Comparison of ENCODE assay signal across 22 cellular contexts in genomic region chr11:108235192-108235591, GRCh38. TPM values are rescaled to one million over a fixed set of nuclear protein-coding genes. Genes with fewer than 3 reads are reported as not detected.
DNase-seq lines count a peak whose midpoint lies in the region; ATAC-seq and TF ChIP-seq lines count a peak whose summit lies in the region.
"Had no signal": no experiment of that assay in that cellular context is flagged by ENCODE, and none has a peak within 500 bp of the region (broad histone marks: within the 10 kb centered on the region; RNA-seq: fewer than 3 reads in every experiment).

No MANE protein-coding gene starts in this region.

- H3K27me3 ChIP-seq in neutrophil, result no peaks in the 10 kb centered on the region
- H3K27me3 ChIP-seq: BLaER1 treated with 17β-estradiol and CSF1 and Interleukin-3, amounts not matched to agents 10 nM and 100 nM; dorsolateral prefrontal cortex had no signal

- H3K4me1 Mint-ChIP-seq in activated T-cell treated with anti-CD3 and anti-CD28 coated beads, Interleukin-2, amount 50 U/mL, for 72 hours (ENCODE audit: low read depth), result peaks cover 74% of the 10 kb centered on the region
- peaks cover 77% of the 10 kb centered on the region for H3K4me1 Mint-ChIP-seq in activated T-cell treated with anti-CD3 and anti-CD28 coated beads, Interleukin-2, amount 50 U/mL, for 4 hours (ENCODE audit: low read depth)
- peaks cover 89% of the 10 kb centered on the region for H3K4me1 Mint-ChIP-seq in activated naive CD8-positive, alpha-beta T cell treated with anti-CD3 and anti-CD28 coated beads, Interleukin-2, amount 50 U/mL, for 24 hours
- H3K4me1 Mint-ChIP-seq: H9 had no signal

- H3K27ac Mint-ChIP-seq in activated T-cell treated with anti-CD3 and anti-CD28 coated beads, Interleukin-2, amount 50 U/mL, for 72 hours, result peak overlapping the region; percentile 95
- peak overlapping the region; percentile 95 for H3K27ac Mint-ChIP-seq in activated naive CD8-positive, alpha-beta T cell treated with anti-CD3 and anti-CD28 coated beads, Interleukin-2, amount 50 U/mL, for 24 hours
- H3K27ac Mint-ChIP-seq: H9 had no signal

- no peaks in the 10 kb centered on the region for H3K27me3 Mint-ChIP-seq in activated T-cell treated with anti-CD3 and anti-CD28 coated beads, Interleukin-2, amount 50 U/mL, for 72 hours (ENCODE audit: low read depth)
- no peaks in the 10 kb centered on the region for H3K27me3 Mint-ChIP-seq in activated T-cell treated with anti-CD3 and anti-CD28 coated beads, Interleukin-2, amount 50 U/mL, for 4 hours (ENCODE audit: low read depth)
- no peaks in the 10 kb centered on the region for H3K27me3 Mint-ChIP-seq in activated naive CD8-positive, alpha-beta T cell treated with anti-CD3 and anti-CD28 coated beads, Interleukin-2, amount 50 U/mL, for 24 hours
- H3K27me3 Mint-ChIP-seq: activated naive CD4-positive, alpha-beta T cell treated with anti-CD3 and anti-CD28 coated beads, Interleukin-2, amount 50 U/mL, for 24 hours had no signal

- H3K4me3 ChIP-seq in neutrophil (ENCODE audit: low read depth in 1 of 2, low read length in 1 of 2), result no peak overlapping the region
- H3K4me3 ChIP-seq: dorsolateral prefrontal cortex, PC-9, skin epidermis had no signal

- peaks cover 34% of the 10 kb centered on the region for H3K36me3 ChIP-seq in neutrophil

- peaks cover 5 to 29% of the 10 kb centered on the region in 2 donors for H3K36me3 Mint-ChIP-seq in activated T-cell treated with anti-CD3 and anti-CD28 coated beads, Interleukin-2, amount 50 U/mL, for 72 hours (ENCODE audit: insufficient read depth in 2 of 2)
- peaks cover 23% of the 10 kb centered on the region for H3K36me3 Mint-ChIP-seq in activated T-cell treated with anti-CD3 and anti-CD28 coated beads, Interleukin-2, amount 50 U/mL, for 4 hours (ENCODE audit: insufficient read depth)
- H3K36me3 Mint-ChIP-seq in activated naive CD8-positive, alpha-beta T cell treated with anti-CD3 and anti-CD28 coated beads, Interleukin-2, amount 50 U/mL, for 24 hours (ENCODE audit: low read depth), result peaks cover 57% of the 10 kb centered on the region

- peak overlapping the region; percentile 89 for H3K27ac ChIP-seq in neutrophil
- H3K27ac ChIP-seq: dorsolateral prefrontal cortex, PC-9 had no signal

- TF ChIP-seq CTCF in neutrophil (IDR thresholded peaks at IDR 0.05), result no peak

- no peak for ATAC-seq in activated T-cell treated with anti-CD3 and anti-CD28 coated beads, Interleukin-2, amount 50 U/mL, for 72 hours (replicated peaks in 1 of 2)
- ATAC-seq in activated T-cell treated with anti-CD3 and anti-CD28 coated beads, Interleukin-2, amount 50 U/mL, for 4 hours, result no peak
- ATAC-seq in activated naive CD8-positive, alpha-beta T cell treated with anti-CD3 and anti-CD28 coated beads, Interleukin-2, amount 50 U/mL, for 24 hours, result no peak

- H3K4me3 Mint-ChIP-seq in activated T-cell treated with anti-CD3 and anti-CD28 coated beads, Interleukin-2, amount 50 U/mL, for 72 hours, result no peak overlapping the region
- H3K4me3 Mint-ChIP-seq in activated T-cell treated with anti-CD3 and anti-CD28 coated beads, Interleukin-2, amount 50 U/mL, for 4 hours, result no peak overlapping the region
- no peak overlapping the region for H3K4me3 Mint-ChIP-seq in activated naive CD8-positive, alpha-beta T cell treated with anti-CD3 and anti-CD28 coated beads, Interleukin-2, amount 50 U/mL, for 24 hours
- H3K4me3 Mint-ChIP-seq: H9 had no signal

- no peaks in the 10 kb centered on the region for H3K9me3 Mint-ChIP-seq in activated T-cell treated with anti-CD3 and anti-CD28 coated beads, Interleukin-2, amount 50 U/mL, for 72 hours
- H3K9me3 Mint-ChIP-seq in activated T-cell treated with anti-CD3 and anti-CD28 coated beads, Interleukin-2, amount 50 U/mL, for 4 hours, result no peaks in the 10 kb centered on the region
- no peaks in the 10 kb centered on the region for H3K9me3 Mint-ChIP-seq in activated naive CD8-positive, alpha-beta T cell treated with anti-CD3 and anti-CD28 coated beads, Interleukin-2, amount 50 U/mL, for 24 hours
- H3K9me3 Mint-ChIP-seq: activated naive CD4-positive, alpha-beta T cell treated with anti-CD3 and anti-CD28 coated beads, Interleukin-2, amount 50 U/mL, for 24 hours; H9 had no signal

- H3K9me3 ChIP-seq in neutrophil, result no peaks in the 10 kb centered on the region

- peaks cover 23 to 48% of the 10 kb centered on the region in 2 experiments for H3K4me1 ChIP-seq in neutrophil (ENCODE audit: control insufficient read depth in 1 of 2, insufficient read depth in 1 of 2, low read depth in 1 of 2, low read length in 1 of 2)

- no peak for DNase-seq in activated T-cell treated with anti-CD3 and anti-CD28 coated beads, Interleukin-2, amount 50 U/mL, for 72 hours
- no peak for DNase-seq in activated T-cell treated with anti-CD3 and anti-CD28 coated beads, Interleukin-2, amount 50 U/mL, for 4 hours
- DNase-seq in M059J (ENCODE audit: low read depth) (peak; percentile 3), Ammon's horn (ENCODE audit: low spot score) (no peak), OCI-M2 (lab: John Stamatoyannopoulos, UW; ENCODE audit: unreplicated experiment) (no peak), NCI-H2029 (lab: John Stamatoyannopoulos, UW) (no peak)
- no peak for DNase-seq in activated naive CD8-positive, alpha-beta T cell treated with anti-CD3 and anti-CD28 coated beads, Interleukin-2, amount 50 U/mL, for 24 hours
- DNase-seq: activated CD4-positive, alpha-beta T cell treated with anti-CD3 and anti-CD28 coated beads for 1 hour; dorsolateral prefrontal cortex; H9; Karpas-422; NCI-H1092; NCI-H187 treated with DMSO at 0.1 percent for 48 hours; NCI-H226; nucleus accumbens; PC-9; SIG-M5; stimulated activated CD4-positive, alpha-beta T cell treated with anti-CD3 and anti-CD28 coated beads, Interleukin-2, amount 100 ng/mL, for 24 hours had no signal

RNA-seq across cellular contexts. Expression of gene ATM, which starts 12.3 kb away (rescaled TPM):
- 10 to 100 TPM; 45.7 to 55.0 TPM for total RNA-seq in activated T-cell treated with anti-CD3 and anti-CD28 coated beads, Interleukin-2, amount 50 U/mL, for 72 hours
- total RNA-seq in activated T-cell treated with anti-CD3 and anti-CD28 coated beads, Interleukin-2, amount 50 U/mL, for 4 hours, result 10 to 100 TPM; 21.0 to 26.8 (median 23.5) TPM
- total RNA-seq in M059J (2014; rRNA removed; shearing (Covaris generic)), result 19.9 and 22.1 TPM in 2 replicates

RNA-seq across cellular contexts. Expression of gene NPAT, which starts 12.8 kb away (rescaled TPM):
- total RNA-seq in activated T-cell treated with anti-CD3 and anti-CD28 coated beads, Interleukin-2, amount 50 U/mL, for 72 hours, result 10 to 100 TPM; 22.8 to 24.8 TPM
- total RNA-seq in activated T-cell treated with anti-CD3 and anti-CD28 coated beads, Interleukin-2, amount 50 U/mL, for 4 hours, result 10 to 100 TPM; 23.2 to 24.7 (median 24.4) TPM
- 21.2 and 27.8 TPM in 2 replicates for total RNA-seq in M059J (2014; rRNA removed; shearing (Covaris generic))
